In genomic region chr6:133057352-133057751, GRCh38 we compare ENCODE assay signal across 1 cellular context.
TF ChIP-seq lines count a peak whose summit lies in the region.

No MANE protein-coding gene starts in this region.

TF ChIP-seq in GM23338, 12 proteins besides CTCF, POLR2A, EP300 and RAD21 (continued from another document):
- no peak for TF ChIP-seq ZNF462 (CRISPR knock-in tag; IDR thresholded peaks at IDR 0.05)
- no peak for TF ChIP-seq EZH2 (IDR thresholded peaks at IDR 0.05; ENCODE audit: low read depth, unreplicated experiment)
- no peak for TF ChIP-seq REST (IDR thresholded peaks at IDR 0.05; ENCODE audit: unreplicated experiment)
- TF ChIP-seq EZH2phosphoT487 (IDR thresholded peaks at IDR 0.05; ENCODE audit: unreplicated experiment) = no peak
- TF ChIP-seq JUNB (IDR thresholded peaks at IDR 0.05; ENCODE audit: unreplicated experiment) = no peak
